1 cellular context compared by ENCODE assay signal in genomic region chr2:201378496-201379397, GRCh38.
TF ChIP-seq lines count a peak whose summit lies in the region.

No MANE protein-coding gene starts in this region.

TF ChIP-seq in K562, 482 proteins besides CTCF, POLR2A, EP300 and RAD21:
- TF ChIP-seq ZNF407 (IDR thresholded peaks at IDR 0.05; ENCODE audit: low read depth) (no peak), ZBTB1 (CRISPR knock-in tag; IDR thresholded peaks at IDR 0.05; ENCODE audit: borderline replicate concordance, low read depth) (no peak)
TF ChIP-seq in K562: peak in this region for 0.
